ENCODE assay signal across 12 cellular contexts in genomic region chr5:80871541-80871961, GRCh38.
DNase-seq lines count a peak whose midpoint lies in the region; ATAC-seq, FAIRE-seq and TF ChIP-seq lines count a peak whose summit lies in the region.
"Had no signal": no experiment of that assay in that cellular context is flagged by ENCODE, and none has a peak within 500 bp of the region (broad histone marks: within the 10 kb centered on the region; RNA-seq: fewer than 3 reads in every experiment).

No MANE protein-coding gene starts in this region.

- H3K27ac ChIP-seq in foreskin keratinocyte: no peak overlapping the region
- H3K27ac ChIP-seq: suprapubic skin had no signal

- peaks cover 39% of the 10 kb centered on the region for H3K4me1 Mint-ChIP-seq in activated T-cell treated with anti-CD3 and anti-CD28 coated beads, Interleukin-2, amount 50 U/mL, for 24 hours (ENCODE audit: low read depth)

- ATAC-seq in foreskin keratinocyte (peak; percentile 87), left lobe of liver (no peak), GM18907 (IDR thresholded peaks at IDR 0.05; ENCODE audit: unreplicated experiment) (no peak)
- ATAC-seq: CD8-positive, alpha-beta T cell had no signal

- no peak overlapping the region for H3K4me3 Mint-ChIP-seq in activated T-cell treated with anti-CD3 and anti-CD28 coated beads, Interleukin-2, amount 50 U/mL, for 24 hours
- H3K4me3 Mint-ChIP-seq: CD8-positive, alpha-beta T cell; dendritic cell treated with granulocyte-macrophage colony-stimulating factor and Interleukin-4, amounts not matched to agents 40 ng/mL and 50 ng/mL, for 4 days had no signal

- peak overlapping the region; percentile 91 for H3K27ac Mint-ChIP-seq in activated T-cell treated with anti-CD3 and anti-CD28 coated beads, Interleukin-2, amount 50 U/mL, for 24 hours
- H3K27ac Mint-ChIP-seq: CD8-positive, alpha-beta T cell; dendritic cell treated with granulocyte-macrophage colony-stimulating factor and Interleukin-4, amounts not matched to agents 40 ng/mL and 50 ng/mL, for 4 days had no signal

- H3K27me3 ChIP-seq in foreskin keratinocyte: no peaks in the 10 kb centered on the region
- H3K27me3 ChIP-seq: suprapubic skin had no signal

- H3K27me3 Mint-ChIP-seq in activated T-cell treated with anti-CD3 and anti-CD28 coated beads, Interleukin-2, amount 50 U/mL, for 24 hours: no peaks in the 10 kb centered on the region
- H3K27me3 Mint-ChIP-seq: dendritic cell treated with granulocyte-macrophage colony-stimulating factor and Interleukin-4, amounts not matched to agents 40 ng/mL and 50 ng/mL, for 4 days had no signal

- peak; percentile 26 for DNase-seq in stimulated activated naive CD4-positive, alpha-beta T cell treated with Interleukin-2 at 50 U/mL for 16 hours (lab: John Stamatoyannopoulos, UW)
- DNase-seq in stimulated activated naive CD4-positive, alpha-beta T cell (lab: John Stamatoyannopoulos, UW): no peak
- DNase-seq in activated T-cell treated with anti-CD3 and anti-CD28 coated beads, Interleukin-2, amount 50 U/mL, for 24 hours: peak; percentile 57
- DNase-seq in foreskin keratinocyte: peak; percentile 28 to 64
- DNase-seq in urothelium cell line (ENCODE audit: low spot score): peak; percentile 67
- no peak for DNase-seq in NCI-H2029 (lab: John Stamatoyannopoulos, UW)
- no peak for DNase-seq in left lobe of liver (ENCODE audit: low spot score)
- DNase-seq: CD8-positive, alpha-beta T cell had no signal

- no peaks in the 10 kb centered on the region for H3K4me1 ChIP-seq in foreskin keratinocyte
- H3K4me1 ChIP-seq: suprapubic skin had no signal

- TF ChIP-seq CTCF in foreskin keratinocyte (conservative IDR thresholded peaks at IDR 0.05): no peak

- H3K36me3 Mint-ChIP-seq in activated T-cell treated with anti-CD3 and anti-CD28 coated beads, Interleukin-2, amount 50 U/mL, for 24 hours (ENCODE audit: low read depth): peaks cover 85% of the 10 kb centered on the region

- peaks cover 6% of the 10 kb centered on the region for H3K9me3 Mint-ChIP-seq in activated T-cell treated with anti-CD3 and anti-CD28 coated beads, Interleukin-2, amount 50 U/mL, for 24 hours
- H3K9me3 Mint-ChIP-seq: CD8-positive, alpha-beta T cell; dendritic cell treated with granulocyte-macrophage colony-stimulating factor and Interleukin-4, amounts not matched to agents 40 ng/mL and 50 ng/mL, for 4 days had no signal

- no peak for FAIRE-seq in urothelium cell line (lab: Jason Lieb, UNC)
- FAIRE-seq: islet of Langerhans had no signal

Comparison
In these comparisons a context has a peak if more than half of its experiments do, and no peak if none do; other contexts are left out.
1. DNase-seq: peak in stimulated activated naive CD4-positive, alpha-beta T cell treated with Interleukin-2 at 50 U/mL for 16 hours (single experiment), activated T-cell treated with anti-CD3 and anti-CD28 coated beads, Interleukin-2, amount 50 U/mL, for 24 hours (single experiment), foreskin keratinocyte (2 of 2) and urothelium cell line (single experiment); none in stimulated activated naive CD4-positive, alpha-beta T cell (0 of 6), NCI-H2029 (single experiment) and left lobe of liver (single experiment).